23 cellular contexts compared by ENCODE assay signal in the genomic region with DNA sequence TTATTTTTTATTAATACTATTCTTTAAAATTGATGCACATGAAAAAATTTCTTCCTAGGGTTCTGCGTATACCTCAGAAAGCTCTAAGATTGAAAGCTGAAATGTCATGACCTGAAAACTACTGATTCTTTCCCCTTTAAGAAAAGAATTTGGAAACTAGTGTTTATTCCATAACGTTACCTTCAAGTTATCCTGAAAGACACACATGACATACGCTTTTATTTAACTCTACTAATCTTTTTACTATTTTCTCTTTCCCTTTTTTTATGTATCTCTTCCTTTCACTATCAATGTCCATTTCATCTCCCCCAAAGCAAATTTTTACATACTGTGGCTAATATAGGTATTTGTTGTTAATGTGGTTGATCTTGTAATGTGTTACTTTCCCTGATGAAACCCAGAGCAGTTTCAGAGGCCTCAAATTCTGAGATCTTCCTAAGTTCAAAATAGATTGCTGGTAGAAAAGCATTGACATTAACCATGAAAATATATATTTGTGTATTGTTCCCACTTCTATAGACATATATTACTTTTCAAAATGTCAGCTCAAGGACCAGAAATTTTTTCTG. TPM values are rescaled to one million over a fixed set of nuclear protein-coding genes. Genes with fewer than 3 reads are reported as not detected.
DNase-seq lines count a peak whose midpoint lies in the region; ATAC-seq and TF ChIP-seq lines count a peak whose summit lies in the region.
"Had no signal": no experiment of that assay in that cellular context is flagged by ENCODE, and none has a peak within 500 bp of the region (broad histone marks: within the 10 kb centered on the region; RNA-seq: fewer than 3 reads in every experiment).

No MANE protein-coding gene starts in this region.

- peak overlapping the region; percentile 50 for H3K4me3 Mint-ChIP-seq in T-helper 17 cell
- peak overlapping the region in 8 of 10 donors; percentile 2 to 62 (median 43) for H3K4me3 Mint-ChIP-seq in naive thymus-derived CD8-positive, alpha-beta T cell
- H3K4me3 Mint-ChIP-seq: CD8-positive, alpha-beta T cell; T-helper 1 cell treated with Interleukin-12 subunit alpha and Interleukin-12 subunit beta and Interleukin-4 antibody, amounts not matched to agents 30 μg/mL and 1 μg/mL, for 36 hours had no signal

- H3K9me3 ChIP-seq in T-helper 17 cell (ENCODE audit: control insufficient read depth, low read length, poor library complexity, severe bottlenecking): no peaks in the 10 kb centered on the region
- no peaks in the 10 kb centered on the region for H3K9me3 ChIP-seq in body of pancreas
- H3K9me3 ChIP-seq: mucosa of descending colon, sigmoid colon, SJSA1 had no signal

- H3K27ac ChIP-seq in body of pancreas: no peak overlapping the region
- H3K27ac ChIP-seq: hepatocyte, sigmoid colon, SJSA1 had no signal

- H3K4me3 ChIP-seq in body of pancreas: no peak overlapping the region
- H3K4me3 ChIP-seq: hepatocyte, mucosa of descending colon, sigmoid colon, SJSA1 had no signal

- in situ Hi-C loops in GM13976 (cut with MboI; ENCODE audit: low sequenced_read_pairs, unreplicated experiment): no loop called here

- H3K27ac Mint-ChIP-seq in T-helper 17 cell: peak overlapping the region; percentile 72
- peak overlapping the region in 1 of 10 donors; percentile 78 for H3K27ac Mint-ChIP-seq in naive thymus-derived CD8-positive, alpha-beta T cell
- H3K27ac Mint-ChIP-seq: CD8-positive, alpha-beta T cell; progenitor cell of endocrine pancreas; T-helper 1 cell treated with Interleukin-12 subunit alpha and Interleukin-12 subunit beta and Interleukin-4 antibody, amounts not matched to agents 30 μg/mL and 1 μg/mL, for 36 hours had no signal

- H3K36me3 Mint-ChIP-seq in T-helper 17 cell (ENCODE audit: low read depth): peaks cover 6% of the 10 kb centered on the region
- peaks cover 0 to 10% (median 9%) of the 10 kb centered on the region in 3 donors for H3K36me3 Mint-ChIP-seq in naive thymus-derived CD8-positive, alpha-beta T cell

- TF ChIP-seq CTCF in GM13976 (IDR thresholded peaks at IDR 0.05; ENCODE audit: borderline replicate concordance, control extremely low read depth, extremely low read depth, insufficient read depth, missing control alignments): no peak
- TF ChIP-seq CTCF in body of pancreas (IDR thresholded peaks at IDR 0.05): no peak

- peaks cover 56% of the 10 kb centered on the region for H3K4me1 ChIP-seq in body of pancreas
- H3K4me1 ChIP-seq: SJSA1 had no signal

- H3K27me3 ChIP-seq in body of pancreas: no peaks in the 10 kb centered on the region
- H3K27me3 ChIP-seq: hepatocyte, sigmoid colon, SJSA1 had no signal

- DNase-seq in GM13976 (ENCODE audit: low spot score): peak; percentile 35
- no peak for DNase-seq in T-helper 17 cell
- no peak for DNase-seq in naive thymus-derived CD8-positive, alpha-beta T cell
- DNase-seq in body of pancreas: no peak
- no peak for DNase-seq in stimulated activated CD4-positive, alpha-beta T cell treated with anti-CD3 and anti-CD28 coated beads, Interleukin-2, amount 100 ng/mL, for 24 hours
- DNase-seq: activated CD4-positive, alpha-beta T cell treated with anti-CD3 and anti-CD28 coated beads, Interleukin-2, amount 50 U/mL, for 4 hours; activated naive CD4-positive, alpha-beta T cell treated with Interleukin-2 at 50 U/mL for 16 hours; CD8-positive, alpha-beta T cell; effector memory CD4-positive, alpha-beta T cell; GDM1; KBM-7; left ventricle myocardium superior; mucosa of descending colon; NCI-H2171; NCI-H524 treated with DMSO at 0.1 percent for 48 hours; sigmoid colon had no signal

- 32 to 45% methylated on average over 3 of the region's 3 CpGs for WGBS in body of pancreas, 2 donors

- peaks cover 52% of the 10 kb centered on the region for H3K4me1 Mint-ChIP-seq in T-helper 17 cell
- H3K4me1 Mint-ChIP-seq in naive thymus-derived CD8-positive, alpha-beta T cell: peaks cover 36 to 89% (median 71%) of the 10 kb centered on the region in 4 donors

- no peaks in the 10 kb centered on the region for H3K9me3 Mint-ChIP-seq in naive thymus-derived CD8-positive, alpha-beta T cell
- H3K9me3 Mint-ChIP-seq: CD8-positive, alpha-beta T cell; T-helper 1 cell treated with Interleukin-12 subunit alpha and Interleukin-12 subunit beta and Interleukin-4 antibody, amounts not matched to agents 30 μg/mL and 1 μg/mL, for 36 hours had no signal

- peak; percentile 44 for ATAC-seq in GM19395 (IDR thresholded peaks at IDR 0.05; ENCODE audit: unreplicated experiment)
- ATAC-seq in T-helper 17 cell: no peak
- ATAC-seq in naive thymus-derived CD8-positive, alpha-beta T cell: no peak
- ATAC-seq in GM21526 (IDR thresholded peaks at IDR 0.05; ENCODE audit: low FRiP score, unreplicated experiment): no peak
- ATAC-seq in body of pancreas: no peak
- ATAC-seq: CD8-positive, alpha-beta T cell; esophagus mucosa; left ventricle myocardium superior; mucosa of descending colon had no signal

- intact Hi-C loops in body of pancreas (cut with DNase I): no loop called here

- H3K27me3 Mint-ChIP-seq in T-helper 17 cell: no peaks in the 10 kb centered on the region
- no peaks in the 10 kb centered on the region for H3K27me3 Mint-ChIP-seq in naive thymus-derived CD8-positive, alpha-beta T cell
- H3K27me3 Mint-ChIP-seq: progenitor cell of endocrine pancreas had no signal

- no peak for TF ChIP-seq POLR2A in body of pancreas (IDR thresholded peaks at IDR 0.05)

- H3K36me3 ChIP-seq in body of pancreas (replicated peaks in 1 of 2; ENCODE audit: insufficient read depth in 1 of 2, low read depth in 2 of 2): no peaks in the 10 kb centered on the region

- POLR2A ChIA-PET in naive thymus-derived CD8-positive, alpha-beta T cell (lab: Charles Lee): no interaction called here

RNA-seq across cellular contexts. Expression of a gene that starts 7.4 kb away (rescaled TPM):
- total RNA-seq in T-helper 17 cell: 100 to 1,000 TPM; 113 to 118 TPM
- 100 to 1,000 TPM; 120 to 127 TPM for total RNA-seq in naive thymus-derived CD8-positive, alpha-beta T cell
- polyA plus RNA-seq in naive thymus-derived CD8-positive, alpha-beta T cell: 10 to 100 TPM; 13.8 to 36.4 (median 24.3) TPM
- 10 to 100 TPM; 29.8 to 38.9 TPM for total RNA-seq in body of pancreas
